ENCODE assay signal across 26 cellular contexts in genomic region chr20:57936636-57937310, GRCh38.
DNase-seq lines count a peak whose midpoint lies in the region; ATAC-seq, FAIRE-seq and TF ChIP-seq lines count a peak whose summit lies in the region.
"Had no signal": no experiment of that assay in that cellular context is flagged by ENCODE, and none has a peak within 500 bp of the region (broad histone marks: within the 10 kb centered on the region; RNA-seq: fewer than 3 reads in every experiment).

No MANE protein-coding gene starts in this region.

- H3K36me3 Mint-ChIP-seq in chondrocyte (ENCODE audit: low read depth) = no peaks in the 10 kb centered on the region
- H3K36me3 Mint-ChIP-seq: CD8-positive, alpha-beta T cell had no signal

- peaks cover 4% of the 10 kb centered on the region for H3K9me3 Mint-ChIP-seq in chondrocyte (ENCODE audit: low read depth)
- H3K9me3 Mint-ChIP-seq: CD8-positive, alpha-beta T cell had no signal

- H3K27ac ChIP-seq in testis (no peak overlapping the region), pancreas (no peak overlapping the region)
- H3K27ac ChIP-seq: C4-2B, GM23248, Peyer's patch had no signal

- peaks cover 63% of the 10 kb centered on the region for H3K4me1 Mint-ChIP-seq in chondrocyte (ENCODE audit: low read depth)
- H3K4me1 Mint-ChIP-seq: B cell had no signal

- H3K27me3 ChIP-seq in MG63 (no peaks in the 10 kb centered on the region), testis (no peaks in the 10 kb centered on the region), pancreas (no peaks in the 10 kb centered on the region)
- H3K27me3 ChIP-seq: Peyer's patch had no signal

- no peaks in the 10 kb centered on the region for H3K27me3 Mint-ChIP-seq in chondrocyte (ENCODE audit: low read depth)

- H3K9me3 ChIP-seq in MG63 (no peaks in the 10 kb centered on the region), testis (no peaks in the 10 kb centered on the region), pancreas (no peaks in the 10 kb centered on the region)
- H3K9me3 ChIP-seq: Caco-2, Peyer's patch had no signal

- DNase-seq in EH (ENCODE audit: low read depth) = peak; percentile 27
- DNase-seq in MG63 = peak; percentile 56
- peak; percentile 52 for DNase-seq in chondrocyte (ENCODE audit: low spot score)
- DNase-seq in urothelium cell line (ENCODE audit: low spot score) = no peak
- no peak for DNase-seq in stimulated activated CD4-positive, alpha-beta T cell treated with anti-CD3 and anti-CD28 coated beads, Interleukin-2, amount 100 ng/mL, for 48 hours
- no peak for DNase-seq in testis
- DNase-seq in pancreas = no peak
- DNase-seq: Caco-2; CD8-positive, alpha-beta T cell; DMS79 treated with DMSO at 0.1 percent for 48 hours; GM23248; H7; KG1; NCI-H1048; NCI-H1417; NCI-H1694; NCI-H2081; NCI-H2227 treated with DMSO at 0.1 percent for 48 hours; NCI-H526 treated with DMSO at 0.1 percent for 48 hours; Peyer's patch; SHP77 treated with DMSO at 0.1 percent for 48 hours; SW 1271 had no signal

- H3K4me1 ChIP-seq in testis (no peaks in the 10 kb centered on the region), pancreas (no peaks in the 10 kb centered on the region)
- H3K4me1 ChIP-seq: Caco-2, Peyer's patch had no signal

- intact Hi-C loops in testis (cut with DNase I; ENCODE audit: low total_unique reads) = no loop called here
- intact Hi-C loops in pancreas (cut with DNase I) = no loop called here

- TF ChIP-seq CTCF in chondrocyte (IDR thresholded peaks at IDR 0.05) (no peak), testis (IDR thresholded peaks at IDR 0.05) (no peak), pancreas (IDR thresholded peaks at IDR 0.05) (no peak)

- FAIRE-seq in urothelium cell line (lab: Jason Lieb, UNC) = peak; percentile 46
- FAIRE-seq in pancreas (lab: Jason Lieb, UNC) = no peak
- FAIRE-seq: GM12892, GM18507 had no signal

- WGBS in testis, 2 donors = 86 to 88% methylated on average over 6 of the region's 6 CpGs
- 49 to 63% methylated on average over 6 of the region's 6 CpGs for WGBS in pancreas, 2 donors

- ATAC-seq in pancreas = no peak
- ATAC-seq: CD8-positive, alpha-beta T cell had no signal

- H3K4me3 ChIP-seq in MG63 = no peak overlapping the region
- no peak overlapping the region for H3K4me3 ChIP-seq in testis
- H3K4me3 ChIP-seq in pancreas = no peak overlapping the region
- H3K4me3 ChIP-seq: GM23248, Peyer's patch had no signal

- H3K27ac Mint-ChIP-seq in chondrocyte (ENCODE audit: unreplicated experiment) = peak overlapping the region; percentile 98
- H3K27ac Mint-ChIP-seq: B cell; CD8-positive, alpha-beta T cell had no signal

- no peak for TF ChIP-seq POLR2A in testis (IDR thresholded peaks at IDR 0.05)

- H3K4me3 Mint-ChIP-seq in chondrocyte (ENCODE audit: unreplicated experiment) = no peak overlapping the region
- H3K4me3 Mint-ChIP-seq: B cell; CD8-positive, alpha-beta T cell had no signal

- H3K36me3 ChIP-seq in MG63 = no peaks in the 10 kb centered on the region
- no peaks in the 10 kb centered on the region for H3K36me3 ChIP-seq in testis (ENCODE audit: low read depth, missing control alignments)
- H3K36me3 ChIP-seq in pancreas = no peaks in the 10 kb centered on the region
- H3K36me3 ChIP-seq: Peyer's patch had no signal

Comparison
In these comparisons a context has a peak if more than half of its experiments do, and no peak if none do; other contexts are left out.
1. DNase-seq: peak in EH (single experiment), MG63 (single experiment) and chondrocyte (single experiment); none in urothelium cell line (single experiment), stimulated activated CD4-positive, alpha-beta T cell treated with anti-CD3 and anti-CD28 coated beads, Interleukin-2, amount 100 ng/mL, for 48 hours (0 of 2), testis (single experiment) and pancreas (0 of 6).